In genomic region chr16:53769787-53770186, GRCh38 we compare ENCODE assay signal across 1 cellular context.
TF ChIP-seq lines count a peak whose summit lies in the region.

No MANE protein-coding gene starts in this region.

TF ChIP-seq in IMR-90, 13 proteins besides CTCF, POLR2A, EP300 and RAD21:
- TF ChIP-seq FOS (IDR thresholded peaks at IDR 0.05; ENCODE audit: low read depth, low read length) (no peak), NFE2L2 (IDR thresholded peaks at IDR 0.05; ENCODE audit: low read depth, low read length) (no peak), MXI1 (IDR thresholded peaks at IDR 0.05; ENCODE audit: borderline replicate concordance, low read depth, low read length) (no peak), MAZ (IDR thresholded peaks at IDR 0.05; ENCODE audit: borderline replicate concordance, low read depth, low read length) (no peak), CEBPB (IDR thresholded peaks at IDR 0.05; ENCODE audit: low read depth, low read length) (no peak), RCOR1 (IDR thresholded peaks at IDR 0.05; ENCODE audit: insufficient replicate concordance, low read length) (no peak), SMC3 (IDR thresholded peaks at IDR 0.05; ENCODE audit: low read depth, low read length) (no peak), USF2 (IDR thresholded peaks at IDR 0.05; ENCODE audit: low read depth, low read length) (no peak), MAFK (IDR thresholded peaks at IDR 0.05; ENCODE audit: low read depth, low read length) (no peak), CHD1 (IDR thresholded peaks at IDR 0.05; ENCODE audit: low read depth, low read length) (no peak), BHLHE40 (IDR thresholded peaks at IDR 0.05; ENCODE audit: low read depth, low read length) (no peak), RFX5 (IDR thresholded peaks at IDR 0.05; ENCODE audit: low read depth, low read length) (no peak)
- TF ChIP-seq, protein P1, sequence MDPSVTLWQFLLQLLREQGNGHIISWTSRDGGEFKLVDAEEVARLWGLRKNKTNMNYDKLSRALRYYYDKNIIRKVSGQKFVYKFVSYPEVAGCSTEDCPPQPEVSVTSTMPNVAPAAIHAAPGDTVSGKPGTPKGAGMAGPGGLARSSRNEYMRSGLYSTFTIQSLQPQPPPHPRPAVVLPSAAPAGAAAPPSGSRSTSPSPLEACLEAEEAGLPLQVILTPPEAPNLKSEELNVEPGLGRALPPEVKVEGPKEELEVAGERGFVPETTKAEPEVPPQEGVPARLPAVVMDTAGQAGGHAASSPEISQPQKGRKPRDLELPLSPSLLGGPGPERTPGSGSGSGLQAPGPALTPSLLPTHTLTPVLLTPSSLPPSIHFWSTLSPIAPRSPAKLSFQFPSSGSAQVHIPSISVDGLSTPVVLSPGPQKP (IDR thresholded peaks at IDR 0.05; ENCODE audit: borderline replicate concordance, low read depth, low read length) = no peak
